ENCODE assay signal across 15 cellular contexts in the genomic region with DNA sequence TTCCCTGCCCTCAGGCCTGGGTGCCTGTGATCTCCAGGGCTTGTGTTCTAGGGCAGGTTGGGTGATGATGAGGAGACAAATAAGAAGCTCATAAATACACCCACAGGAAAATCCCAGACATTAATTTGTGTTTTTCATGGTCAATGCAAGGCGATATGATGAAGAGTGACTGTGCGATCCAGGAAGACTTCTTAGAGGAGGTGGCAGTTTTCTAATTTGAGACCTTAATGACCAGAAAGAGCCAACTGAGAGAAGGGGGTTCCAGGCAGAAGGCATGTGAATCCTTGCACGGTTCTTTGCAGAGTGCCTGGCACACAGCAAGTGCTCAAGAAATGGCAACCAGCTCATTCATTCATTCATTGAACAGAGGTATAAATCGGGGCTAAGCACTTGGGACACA. TPM values are rescaled to one million over a fixed set of nuclear protein-coding genes. Genes with fewer than 3 reads are reported as not detected.
DNase-seq lines count a peak whose midpoint lies in the region; ATAC-seq and TF ChIP-seq lines count a peak whose summit lies in the region.
"Had no signal": no experiment of that assay in that cellular context is flagged by ENCODE, and none has a peak within 500 bp of the region (broad histone marks: within the 10 kb centered on the region; RNA-seq: fewer than 3 reads in every experiment).

No MANE protein-coding gene starts in this region.

- H3K4me3 Mint-ChIP-seq in glutamatergic neuron (ENCODE audit: unreplicated experiment) (peak overlapping the region; percentile 40), MCF 10A (ENCODE audit: unreplicated experiment) (no peak overlapping the region)
- H3K4me3 Mint-ChIP-seq: CD4-positive, CD25-positive, alpha-beta regulatory T cell; CD8-positive, alpha-beta memory T cell; IgD-negative memory B cell had no signal

- H3K9me3 Mint-ChIP-seq in glutamatergic neuron (ENCODE audit: unreplicated experiment): peaks cover 4% of the 10 kb centered on the region
- H3K9me3 Mint-ChIP-seq in MCF 10A (ENCODE audit: unreplicated experiment): no peaks in the 10 kb centered on the region
- H3K9me3 Mint-ChIP-seq: CD8-positive, alpha-beta memory T cell had no signal

- H3K27me3 Mint-ChIP-seq in glutamatergic neuron (ENCODE audit: unreplicated experiment): peaks cover 14% of the 10 kb centered on the region
- H3K27me3 Mint-ChIP-seq in MCF 10A (ENCODE audit: insufficient read depth, unreplicated experiment): peaks cover 88% of the 10 kb centered on the region

- no TSS peak for BruUV-seq in MCF 10A (replicated peaks; lab: Mats Ljungman, UMichigan)

- POLR2A ChIA-PET in MCF 10A (lab: Yijun Ruan, JAX): no interaction called here

- DNase-seq in glutamatergic neuron: no peak
- DNase-seq in MCF 10A (ENCODE audit: unreplicated experiment): no peak
- no peak for DNase-seq in NCI-H1417 treated with DMSO at 0.1 percent for 48 hours (lab: John Stamatoyannopoulos, UW)
- no peak for DNase-seq in stimulated activated naive CD8-positive, alpha-beta T cell treated with anti-CD3 and anti-CD28 coated beads, Interleukin-15, Interleukin-2, amounts not matched to agents 100 U/mL and 50 U/mL, for 24 hours
- DNase-seq: CD4-positive, CD25-positive, alpha-beta regulatory T cell; CD8-positive, alpha-beta memory T cell; DMS 273 treated with DMSO at 0.1 percent for 48 hours; DND-41; HCEC 1CT had no signal

- H3K9me3 ChIP-seq in HUES6 (ENCODE audit: control insufficient read depth, insufficient read depth, low read depth, low read length): no peaks in the 10 kb centered on the region
- H3K9me3 ChIP-seq: BE2C had no signal

- peak overlapping the region; percentile 40; the same call in 1 of the 2 replicates for H3K4me3 ChIP-seq in HUES6 (ENCODE audit: low read depth, low read length)
- H3K4me3 ChIP-seq: GM12878 had no signal

- CTCF ChIA-PET in MCF 10A (lab: Yijun Ruan, JAX): interaction anchor here (0.6 to 1.6 kb wide), 5 partner anchors 9 to 1898 kb away, joined by 4 to 6 read pairs (median 5); no protein-coding TSS in a partner anchor

- H3K36me3 Mint-ChIP-seq in glutamatergic neuron (ENCODE audit: unreplicated experiment): no peaks in the 10 kb centered on the region
- H3K36me3 Mint-ChIP-seq in MCF 10A (ENCODE audit: insufficient read depth, unreplicated experiment): no peaks in the 10 kb centered on the region
- H3K36me3 Mint-ChIP-seq: CD4-positive, CD25-positive, alpha-beta regulatory T cell; IgD-negative memory B cell had no signal

- H3K27ac ChIP-seq in HUES6 (ENCODE audit: low read depth, low read length) (no peak overlapping the region), angular gyrus (ENCODE audit: low read depth, low read length) (peak overlapping the region; percentile 33)

- H3K4me1 Mint-ChIP-seq in glutamatergic neuron (ENCODE audit: low read depth, unreplicated experiment) (peaks cover 22% of the 10 kb centered on the region), MCF 10A (ENCODE audit: insufficient read depth, unreplicated experiment) (no peaks in the 10 kb centered on the region)
- H3K4me1 Mint-ChIP-seq: CD8-positive, alpha-beta memory T cell had no signal

- H3K27ac Mint-ChIP-seq in glutamatergic neuron (ENCODE audit: unreplicated experiment): peak overlapping the region; percentile 3
- H3K27ac Mint-ChIP-seq in MCF 10A (ENCODE audit: low read depth, unreplicated experiment): no peak overlapping the region
- H3K27ac Mint-ChIP-seq: CD4-positive, CD25-positive, alpha-beta regulatory T cell had no signal

- ATAC-seq in stimulated activated naive CD8-positive, alpha-beta T cell treated with anti-CD3 and anti-CD28 coated beads, Interleukin-15, Interleukin-2, amounts not matched to agents 100 U/mL and 50 U/mL, for 24 hours: no peak
- ATAC-seq in HG02981 (IDR thresholded peaks at IDR 0.05; ENCODE audit: unreplicated experiment): no peak
- ATAC-seq: GM12878 had no signal

- H3K36me3 ChIP-seq in HUES6 (ENCODE audit: control insufficient read depth, insufficient read depth, low read length): no peaks in the 10 kb centered on the region
- H3K36me3 ChIP-seq: BE2C had no signal

- TF ChIP-seq CTCF in glutamatergic neuron (IDR thresholded peaks at IDR 0.05; ENCODE audit: partially characterized antibody, unreplicated experiment) (no peak), MCF 10A (IDR thresholded peaks at IDR 0.05; ENCODE audit: unreplicated experiment) (no peak)

- intact Hi-C loops in MCF 10A (cut with micrococcal nuclease): no loop called here

- H3K4me1 ChIP-seq in HUES6 (ENCODE audit: control insufficient read depth, insufficient read depth, low read length): peaks cover 34% of the 10 kb centered on the region
- H3K4me1 ChIP-seq: BE2C had no signal

- H3K27me3 ChIP-seq in HUES6 (ENCODE audit: control insufficient read depth, insufficient read depth, low read length): peaks cover 63% of the 10 kb centered on the region

- no peak overlapping the region for H3K9ac ChIP-seq in HUES6 (ENCODE audit: low read length)

RNA-seq across cellular contexts. Expression of gene TMEM132B, which starts 7.2 kb away (rescaled TPM):
- 30.5 TPM for total RNA-seq in glutamatergic neuron (ENCODE audit: unreplicated experiment)
- 0.26 and 0.69 TPM in 2 replicates for total RNA-seq in MCF 10A (2022)
- total RNA-seq: CD4-positive, CD25-positive, alpha-beta regulatory T cell; CD8-positive, alpha-beta memory T cell had no signal

Comparison
In these comparisons a context has a peak if more than half of its experiments do, and no peak if none do; other contexts are left out.
1. RNA of gene TMEM132B, which starts 7.2 kb away (total RNA-seq): 30.5 TPM in glutamatergic neuron (single experiment); 0.26 to 0.69 TPM in MCF 10A; every median in the first group is over 10 times any median in the second.